2 cellular contexts compared by ENCODE assay signal in the genomic region with DNA sequence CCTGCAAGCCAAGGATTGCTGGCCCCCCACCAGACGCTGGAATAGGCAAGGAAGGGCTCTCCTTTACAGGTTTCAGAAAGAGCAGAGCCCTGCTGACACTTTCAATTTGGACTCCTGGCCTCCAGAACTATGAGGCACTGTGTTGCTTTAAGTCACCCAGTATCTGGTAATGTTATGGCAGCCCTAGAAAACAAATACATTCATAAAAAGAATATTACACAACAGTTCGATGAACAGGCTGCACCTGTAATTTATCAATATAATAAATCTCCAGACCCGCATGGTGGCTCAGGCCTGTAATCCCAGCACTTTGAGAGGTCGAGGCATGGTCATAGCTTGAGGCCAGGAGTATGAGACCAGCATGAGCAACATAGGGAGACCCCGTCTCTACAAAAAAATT.
TF ChIP-seq lines count a peak whose summit lies in the region.

No MANE protein-coding gene starts in this region.

TF ChIP-seq in HEK293, 187 proteins besides CTCF, POLR2A, EP300 and RAD21:
- TF ChIP-seq ZNF302 (tag by site-specific recombination; IDR thresholded peaks at IDR 0.05; ENCODE audit: low read depth) (no peak), HOXD13 (CRISPR knock-in tag; IDR thresholded peaks at IDR 0.05; ENCODE audit: borderline replicate concordance) (no peak), ZNF776 (tag by site-specific recombination; IDR thresholded peaks at IDR 0.05; ENCODE audit: borderline replicate concordance) (no peak), ZNF501 (tag by site-specific recombination; IDR thresholded peaks at IDR 0.05) (no peak), HOXA7 (CRISPR knock-in tag; IDR thresholded peaks at IDR 0.05; ENCODE audit: borderline replicate concordance) (no peak), ZNF518A (tag by site-specific recombination; conservative IDR thresholded peaks at IDR 0.05; ENCODE audit: low read depth) (no peak), ZNF548 (tag by site-specific recombination; IDR thresholded peaks at IDR 0.05) (0 out of 2 replicates have a peak, but pooled peaks have one; percentile 32), ZNF23 (tag by site-specific recombination; IDR thresholded peaks at IDR 0.05; ENCODE audit: borderline replicate concordance) (no peak)
TF ChIP-seq in HEK293: peak in this region for 1.

TF ChIP-seq in K562, 482 proteins besides CTCF, POLR2A, EP300 and RAD21:
- TF ChIP-seq ZNF586 (CRISPR knock-in tag; conservative IDR thresholded peaks at IDR 0.05): no peak
- no peak for TF ChIP-seq JUNB (CRISPR knock-in tag; conservative IDR thresholded peaks at IDR 0.05)
- no peak for TF ChIP-seq ZBTB2 (IDR thresholded peaks at IDR 0.05)
- no peak for TF ChIP-seq VEZF1 (CRISPR knock-in tag; IDR thresholded peaks at IDR 0.05)
- no peak for TF ChIP-seq MEF2A (IDR thresholded peaks at IDR 0.05; ENCODE audit: control insufficient read depth, low read depth, low read length)
- no peak for TF ChIP-seq ZNF717 (CRISPR knock-in tag; IDR thresholded peaks at IDR 0.05)
- no peak for TF ChIP-seq SUPT5H (IDR thresholded peaks at IDR 0.05)
- TF ChIP-seq ATF7 (IDR thresholded peaks at IDR 0.05): no peak
- TF ChIP-seq PCBP1 (IDR thresholded peaks at IDR 0.05; ENCODE audit: low read depth, low read length, poor library complexity, severe bottlenecking): no peak
- no peak for TF ChIP-seq ELK3 (CRISPR knock-in tag; IDR thresholded peaks at IDR 0.05)
- no peak for TF ChIP-seq RFX5 (IDR thresholded peaks at IDR 0.05; ENCODE audit: low read depth, low read length)
- TF ChIP-seq ZNF354B (CRISPR knock-in tag; IDR thresholded peaks at IDR 0.05): no peak
- TF ChIP-seq CEBPG (CRISPR knock-in tag; IDR thresholded peaks at IDR 0.05): no peak
- TF ChIP-seq CEBPG (tag; conservative IDR thresholded peaks at IDR 0.05 in 1 of 2, IDR thresholded peaks at IDR 0.05 in 1 of 2): 0 out of 4 replicates have a peak, but pooled peaks of 1 of the 2 experiments have one; percentile 35
- TF ChIP-seq CAMTA2 (CRISPR knock-in tag; conservative IDR thresholded peaks at IDR 0.05): no peak
- no peak for TF ChIP-seq SIX5 (IDR thresholded peaks at IDR 0.05; ENCODE audit: borderline replicate concordance in 1 of 2, insufficient read depth in 1 of 2, low read depth in 1 of 2, low read length in 2 of 2)
- TF ChIP-seq NFRKB (IDR thresholded peaks at IDR 0.05; ENCODE audit: low read depth): no peak
- 0 out of 2 replicates have a peak, but pooled peaks have one; percentile 7 for TF ChIP-seq ZNF395 (CRISPR knock-in tag; IDR thresholded peaks at IDR 0.05)
- TF ChIP-seq RBM25 (IDR thresholded peaks at IDR 0.05; ENCODE audit: low read depth, low read length, severe bottlenecking): peak; percentile 43
- no peak for TF ChIP-seq ZNF347 (CRISPR knock-in tag; IDR thresholded peaks at IDR 0.05; ENCODE audit: low read depth)
- no peak for TF ChIP-seq CTBP1 (IDR thresholded peaks at IDR 0.05; ENCODE audit: borderline replicate concordance)
- TF ChIP-seq TGIF2 (CRISPR knock-in tag; IDR thresholded peaks at IDR 0.05): no peak
